17 cellular contexts compared by ENCODE assay signal in genomic region chr9:129221979-129222635, GRCh38. TPM values are rescaled to one million over a fixed set of nuclear protein-coding genes. Genes with fewer than 3 reads are reported as not detected.
DNase-seq lines count a peak whose midpoint lies in the region; ATAC-seq, FAIRE-seq and TF ChIP-seq lines count a peak whose summit lies in the region.
"Had no signal": no experiment of that assay in that cellular context is flagged by ENCODE, and none has a peak within 500 bp of the region (broad histone marks: within the 10 kb centered on the region; RNA-seq: fewer than 3 reads in every experiment).

No MANE protein-coding gene starts in this region.

- H3K14ac ChIP-seq in H1 (ENCODE audit: insufficient read length) (no peak overlapping the region), neuronal stem cell (ENCODE audit: low read length) (no peak overlapping the region)

- 0 out of 2 replicates have a peak overlapping the region, but pooled peaks have one; percentile 72 for H2BK15ac ChIP-seq in H1 (ENCODE audit: low read length)
- peak overlapping the region; percentile 2 for H2BK15ac ChIP-seq in neuronal stem cell (ENCODE audit: low read length)

- peak overlapping the region; percentile 65; the same call in 1 of the 2 replicates for H2AK5ac ChIP-seq in H1 (ENCODE audit: low read depth, low read length)
- H2AK5ac ChIP-seq in neuronal stem cell (ENCODE audit: low read depth, low read length), result no peak overlapping the region

- no peaks in the 10 kb centered on the region; the same call in none of the 2 replicates for H3K79me1 ChIP-seq in H1 (ENCODE audit: low read depth, low read length)
- H3K79me1 ChIP-seq in neuronal stem cell (ENCODE audit: low read depth, low read length), result no peaks in the 10 kb centered on the region

- H2AFZ ChIP-seq in KMS-11 (ENCODE audit: low read depth) (peak overlapping the region; percentile 55; the same call in 1 of the 2 replicates), H1 (ENCODE audit: low read length) (no peak overlapping the region), neuronal stem cell (ENCODE audit: low read length) (no peak overlapping the region)

- 69% methylated on average over 15 of the region's 15 CpGs; no CpG with 5 or more reads in 1 of the 2 experiments for WGBS in H1 (ENCODE audit: extremely low coverage in 1 of 2, insufficient coverage in 1 of 2, insufficient read length in 1 of 2, insufficient replicate concordance in 2 of 2, low coverage in 1 of 2, low lambda C conversion rate in 2 of 2, missing lambda C conversion rate in 1 of 2), 2 experiments
- WGBS in neuronal stem cell (ENCODE audit: extremely low coverage in 2 of 2, insufficient read length in 2 of 2, insufficient replicate concordance in 1 of 2), 2 donors, result no CpG with 5 or more reads among the region's 15 CpGs

- H3K23ac ChIP-seq in H1 (ENCODE audit: insufficient read length) (no peak overlapping the region), neuronal stem cell (ENCODE audit: low read depth, low read length, poor library complexity) (peak overlapping the region; percentile 35)

- H4K8ac ChIP-seq in H1 (ENCODE audit: extremely low read depth, insufficient read depth, low read length) (no peak overlapping the region; the same call in 1 of the 2 replicates), neuronal stem cell (ENCODE audit: low read depth, low read length) (no peak overlapping the region)

- H3K56ac ChIP-seq in H1 (replicated peaks; ENCODE audit: insufficient read length, low read depth, low read length), result no peak overlapping the region

- no peaks in the 10 kb centered on the region for H3K27me3 Mint-ChIP-seq in activated naive CD8-positive, alpha-beta T cell treated with anti-CD3 and anti-CD28 coated beads, Interleukin-2, amount 10 ng/mL, durations not matched to agents 7 days and 5 days
- no peaks in the 10 kb centered on the region for H3K27me3 Mint-ChIP-seq in activated naive CD8-positive, alpha-beta T cell treated with anti-CD3 and anti-CD28 coated beads for 36 hours

- H2BK5ac ChIP-seq in H1 (ENCODE audit: low read depth, low read length) (peak overlapping the region; percentile 60; the same call in 1 of the 2 replicates), neuronal stem cell (ENCODE audit: low read length) (no peak overlapping the region)

- in situ Hi-C loops in G401 (cut with HindIII; ENCODE audit: low sequenced_read_pairs), result no loop called here

- H3K9me3 Mint-ChIP-seq in activated naive CD8-positive, alpha-beta T cell treated with anti-CD3 and anti-CD28 coated beads, Interleukin-2, amount 10 ng/mL, durations not matched to agents 7 days and 5 days, result no peaks in the 10 kb centered on the region
- no peaks in the 10 kb centered on the region for H3K9me3 Mint-ChIP-seq in activated naive CD8-positive, alpha-beta T cell treated with anti-CD3 and anti-CD28 coated beads for 36 hours

- H3K23me2 ChIP-seq in H1 (ENCODE audit: low read depth, low read length), result peaks cover 3% of the 10 kb centered on the region; the same call in 1 of the 2 replicates

- no peaks in the 10 kb centered on the region for H3K9me3 ChIP-seq in H1 (ENCODE audit: insufficient read depth in 2 of 2, low read depth in 1 of 2, low read length in 1 of 2)
- H3K9me3 ChIP-seq in neuronal stem cell (replicated peaks in 1 of 2; ENCODE audit: control insufficient read depth in 2 of 2, insufficient read depth in 1 of 2, low read depth in 1 of 2, low read length in 2 of 2), result no peaks in the 10 kb centered on the region
- H3K9me3 ChIP-seq: SK-N-SH had no signal

- peak overlapping the region; percentile 81 for H3K27ac ChIP-seq in KMS-11
- H3K27ac ChIP-seq in H1 (ENCODE audit: low read depth, low read length), result peak overlapping the region; percentile 9; the same call in 1 of the 2 replicates
- H3K27ac ChIP-seq in neuronal stem cell (replicated peaks; ENCODE audit: low read length), result no peak overlapping the region

- CTCF ChIA-PET in H1 (lab: Charles Lee; ENCODE audit: partially characterized antibody), result interaction anchor here (0.6 to 3.7 kb wide), 12 partner anchors 9 to 543 kb away, joined by 3 to 16 read pairs (median 4); no protein-coding TSS in a partner anchor

- ATAC-seq in activated naive CD8-positive, alpha-beta T cell treated with anti-CD3 and anti-CD28 coated beads, Interleukin-2, amount 10 ng/mL, durations not matched to agents 7 days and 5 days (ENCODE audit: low read depth), result no peak
- ATAC-seq: PC-3 had no signal

- peak overlapping the region; percentile 6 for H4K91ac ChIP-seq in H1 (replicated peaks; ENCODE audit: insufficient read length, low read length)
- H4K91ac ChIP-seq in neuronal stem cell (ENCODE audit: low read depth, low read length, poor library complexity), result no peak overlapping the region

- H3K4me1 ChIP-seq in KMS-11 (ENCODE audit: low read depth, poor library complexity, severe bottlenecking) (peaks cover 37% of the 10 kb centered on the region), H1 (replicated peaks in 1 of 4; ENCODE audit: control insufficient read depth in 3 of 4, insufficient read depth in 4 of 4, low read length in 3 of 4) (peaks cover 0 to 26% (median 17%) of the 10 kb centered on the region in 4 experiments; a peak in 6 of 7 replicates), neuronal stem cell (ENCODE audit: control insufficient read depth in 2 of 2, insufficient read depth in 1 of 2, low read depth in 1 of 2, low read length in 2 of 2) (peaks cover 26 to 27% of the 10 kb centered on the region in 2 donors)

- no peak for TF ChIP-seq RAD21 in H1 (IDR thresholded peaks at IDR 0.05 in 1 of 2, conservative IDR thresholded peaks at IDR 0.05 in 1 of 2; ENCODE audit: low read depth in 2 of 2, low read length in 2 of 2)

- H4K20me1 ChIP-seq in KMS-11 (ENCODE audit: insufficient read depth), result no peaks in the 10 kb centered on the region
- peaks cover 0 to 5% of the 10 kb centered on the region in 2 experiments for H4K20me1 ChIP-seq in H1 (replicated peaks in 1 of 2; ENCODE audit: control insufficient read depth in 1 of 2, insufficient read depth in 2 of 2, low read length in 2 of 2)

- H3K4me3 ChIP-seq in KMS-11 (IDR thresholded peaks at IDR 0.05; ENCODE audit: insufficient read depth, low read depth, low read length) (no peak overlapping the region), H1 (ENCODE audit: extremely low read depth in 1 of 4, insufficient read depth in 2 of 4, low read depth in 3 of 4, low read length in 4 of 4) (no peak overlapping the region), neuronal stem cell (ENCODE audit: low read length in 2 of 2) (no peak overlapping the region)
- H3K4me3 ChIP-seq: GM12878 had no signal

- POLR2A ChIA-PET in activated naive CD8-positive, alpha-beta T cell treated with anti-CD3 and anti-CD28 coated beads, Interleukin-2, amount 10 ng/mL, durations not matched to agents 7 days and 5 days (lab: Charles Lee), result interaction anchor here (0.6 to 1.4 kb wide), 5 partner anchors 15 to 99 kb away, joined by 3 to 22 read pairs (median 5); partner anchors contain the start of gene IER5L
- POLR2A ChIA-PET in H1 (lab: Charles Lee; ENCODE audit: partially characterized antibody), result interaction anchor here (0.7 to 3.7 kb wide), 13 partner anchors 10 to 335 kb away, joined by 3 to 17 read pairs (median 4); partner anchors contain the start of gene IER5L

- peak overlapping the region; percentile 52; the same call in 1 of the 2 replicates for H3K9ac ChIP-seq in KMS-11
- no peak overlapping the region for H3K9ac ChIP-seq in H1 (replicated peaks in 1 of 4; ENCODE audit: extremely low read depth in 1 of 4, low read depth in 3 of 4, low read length in 3 of 4)
- no peak overlapping the region for H3K9ac ChIP-seq in neuronal stem cell (ENCODE audit: low read depth, low read length, poor library complexity)
- H3K9ac ChIP-seq: SK-N-SH had no signal

- no peaks in the 10 kb centered on the region for H3K36me3 Mint-ChIP-seq in activated naive CD8-positive, alpha-beta T cell treated with anti-CD3 and anti-CD28 coated beads, Interleukin-2, amount 10 ng/mL, durations not matched to agents 7 days and 5 days
- no peaks in the 10 kb centered on the region for H3K36me3 Mint-ChIP-seq in activated naive CD8-positive, alpha-beta T cell treated with anti-CD3 and anti-CD28 coated beads for 36 hours
- H3K36me3 Mint-ChIP-seq: CD14-positive monocyte had no signal

- H2BK120ac ChIP-seq in H1 (replicated peaks; ENCODE audit: low read depth, low read length) (no peak overlapping the region), neuronal stem cell (ENCODE audit: low read depth, low read length) (peak overlapping the region; percentile 1)

- no peak overlapping the region for H4K5ac ChIP-seq in H1 (ENCODE audit: insufficient read length, low read depth, low read length)

- H3K4me2 ChIP-seq in KMS-11 (peak overlapping the region; percentile 98), H1 (ENCODE audit: insufficient read depth in 1 of 2, low read depth in 2 of 2, low read length in 2 of 2) (peak overlapping the region in 1 of 2 experiments; percentile 41; a peak in 1 of 4 replicates), neuronal stem cell (ENCODE audit: insufficient read depth, low read length, poor library complexity, severe bottlenecking) (no peak overlapping the region)
- H3K4me2 ChIP-seq: SK-N-SH had no signal

- H2BK12ac ChIP-seq in H1 (ENCODE audit: low read depth, low read length) (peak overlapping the region; percentile 77; the same call in 1 of the 2 replicates), neuronal stem cell (ENCODE audit: low read length) (no peak overlapping the region)

- no peak for DNase-seq in activated naive CD8-positive, alpha-beta T cell treated with anti-CD3 and anti-CD28 coated beads, Interleukin-2, amount 10 ng/mL, durations not matched to agents 7 days and 5 days
- DNase-seq in activated naive CD8-positive, alpha-beta T cell treated with anti-CD3 and anti-CD28 coated beads for 36 hours, result no peak
- DNase-seq in H1 (ENCODE audit: low read depth in 1 of 2, low spot score in 2 of 2) (peak in 1 of 2 experiments; percentile 75), neuronal stem cell (ENCODE audit: low spot score) (no peak), RCC 7860 (ENCODE audit: low spot score) (no peak), EL (no peak), G401 (ENCODE audit: low spot score) (no peak)
- DNase-seq: DMS53, NCI-H1092 treated with DMSO at 0.1 percent for 48 hours, NCI-H1694, NCI-H69, PC-3, SK-N-SH had no signal

- TF ChIP-seq POLR2A in H1 (IDR thresholded peaks at IDR 0.05; ENCODE audit: control extremely low read depth in 1 of 2, low read depth in 2 of 2, low read length in 2 of 2), result no peak

- H3K18ac ChIP-seq in H1 (ENCODE audit: extremely low read depth, low read length) (no peak overlapping the region; the same call in 1 of the 2 replicates), neuronal stem cell (ENCODE audit: low read length) (peak overlapping the region; percentile 6)

- H3K27me3 ChIP-seq in KMS-11 (ENCODE audit: insufficient read depth, low read depth) (no peaks in the 10 kb centered on the region), H1 (replicated peaks in 1 of 4; ENCODE audit: control insufficient read depth in 3 of 4, extremely low read depth in 1 of 4, insufficient read depth in 3 of 4, low read length in 3 of 4) (no peaks in the 10 kb centered on the region; a peak in 1 of 7 replicates), neuronal stem cell (ENCODE audit: control insufficient read depth in 3 of 3, insufficient read depth in 3 of 3, low read depth in 1 of 3, low read length in 3 of 3) (no peaks in the 10 kb centered on the region)

- TF ChIP-seq CTCF in KMS-11 (conservative IDR thresholded peaks at IDR 0.05; ENCODE audit: low read depth, low read length) (no peak), H1 (IDR thresholded peaks at IDR 0.05; ENCODE audit: control extremely low read depth in 1 of 3, insufficient read depth in 1 of 3, low read depth in 1 of 3, low read length in 3 of 3) (no peak)

- FAIRE-seq in H1 (lab: Jason Lieb, UNC) (no peak), RCC 7860 (lab: Jason Lieb, UNC) (no peak)
- FAIRE-seq: GM12878, HTR-8/SVneo had no signal

- TF ChIP-seq EP300 in H1 (IDR thresholded peaks at IDR 0.05; ENCODE audit: borderline replicate concordance in 1 of 2, low read depth in 2 of 2, low read length in 2 of 2), result no peak

- 0 out of 2 replicates have a peak overlapping the region, but pooled peaks have one; percentile 61 for H2BK20ac ChIP-seq in H1 (ENCODE audit: low read length)

- peak overlapping the region; percentile 75 for H3K27ac Mint-ChIP-seq in activated naive CD8-positive, alpha-beta T cell treated with anti-CD3 and anti-CD28 coated beads, Interleukin-2, amount 10 ng/mL, durations not matched to agents 7 days and 5 days
- no peak overlapping the region for H3K27ac Mint-ChIP-seq in activated naive CD8-positive, alpha-beta T cell treated with anti-CD3 and anti-CD28 coated beads for 36 hours
- H3K27ac Mint-ChIP-seq: CD14-positive monocyte had no signal

- H3K4me3 Mint-ChIP-seq in activated naive CD8-positive, alpha-beta T cell treated with anti-CD3 and anti-CD28 coated beads, Interleukin-2, amount 10 ng/mL, durations not matched to agents 7 days and 5 days, result no peak overlapping the region
- no peak overlapping the region for H3K4me3 Mint-ChIP-seq in activated naive CD8-positive, alpha-beta T cell treated with anti-CD3 and anti-CD28 coated beads for 36 hours
- H3K4me3 Mint-ChIP-seq: CD14-positive monocyte had no signal

- no peaks in the 10 kb centered on the region for H3K36me3 ChIP-seq in KMS-11 (ENCODE audit: insufficient read depth)
- no peaks in the 10 kb centered on the region for H3K36me3 ChIP-seq in H1 (ENCODE audit: control insufficient read depth in 2 of 4, insufficient read depth in 4 of 4, low read length in 3 of 4)
- H3K36me3 ChIP-seq in neuronal stem cell (replicated peaks in 1 of 2; ENCODE audit: control insufficient read depth in 2 of 2, insufficient read depth in 2 of 2, low read length in 2 of 2), result no peaks in the 10 kb centered on the region

- peaks cover 40% of the 10 kb centered on the region for H3K4me1 Mint-ChIP-seq in activated naive CD8-positive, alpha-beta T cell treated with anti-CD3 and anti-CD28 coated beads, Interleukin-2, amount 10 ng/mL, durations not matched to agents 7 days and 5 days
- H3K4me1 Mint-ChIP-seq in activated naive CD8-positive, alpha-beta T cell treated with anti-CD3 and anti-CD28 coated beads for 36 hours, result peaks cover 30% of the 10 kb centered on the region

- peak overlapping the region; percentile 65 for H3K4ac ChIP-seq in H1 (replicated peaks; ENCODE audit: insufficient read length, low read depth, low read length)
- no peak overlapping the region for H3K4ac ChIP-seq in neuronal stem cell (ENCODE audit: low read length)

- H3K79me2 ChIP-seq in KMS-11 (ENCODE audit: insufficient read depth, low read depth) (no peaks in the 10 kb centered on the region), H1 (ENCODE audit: control insufficient read depth in 1 of 2, insufficient read depth in 2 of 2, low read length in 2 of 2) (no peaks in the 10 kb centered on the region)

RNA-seq across cellular contexts. Expression of gene IER5L, which starts 44.0 kb away (rescaled TPM):
- 1 to 10 TPM; 8.6 to 8.8 TPM for total RNA-seq in activated naive CD8-positive, alpha-beta T cell treated with anti-CD3 and anti-CD28 coated beads, Interleukin-2, amount 10 ng/mL, durations not matched to agents 7 days and 5 days
- total RNA-seq in activated naive CD8-positive, alpha-beta T cell treated with anti-CD3 and anti-CD28 coated beads for 36 hours, result 1 to 10 TPM; 1.1 to 1.2 TPM
- 1.0 and 1.2 TPM in 2 replicates for total RNA-seq in H1 (2021; fragmentation: NEBNext Ultra II Directional; extraction: Animal tissue kit (Norgen Biotek cat#: 25700))
- polyA plus RNA-seq in H1 (2011; rRNA removed), result 0.65 and 0.96 TPM in 2 replicates
- 0.62 TPM for polyA plus RNA-seq in H1 (2011; cell fraction: cytosol; rRNA removed)
- 1.7 TPM for polyA plus RNA-seq in H1 (2011; cell fraction: nucleus; rRNA removed)
- polyA plus RNA-seq in H1 (2012, experiment 1 of 2), result 0.25 to 0.47 TPM (median 0.34 TPM) in 4 replicates
- polyA plus RNA-seq in H1 (2012, experiment 2 of 2), result 0.16 TPM
- 0.36 TPM for polyA plus RNA-seq in H1 (2013, experiment 1 of 2)
- 0.48 TPM for polyA plus RNA-seq in H1 (2013, experiment 2 of 2)
- 0.22 and 0.27 TPM in 2 replicates for polyA minus RNA-seq in H1 (2011; rRNA and poly(A)+ RNA removed)
- polyA minus RNA-seq in H1 (2011; cell fraction: cytosol; rRNA and poly(A)+ RNA removed), result 0.66 TPM
- polyA minus RNA-seq in H1 (2011; cell fraction: nucleus; rRNA and poly(A)+ RNA removed), result 6.8 TPM
- 15.9 TPM for polyA plus RNA-seq in neuronal stem cell (2013, experiment 1 of 2)
- 15.2 TPM for polyA plus RNA-seq in neuronal stem cell (2013, experiment 2 of 2)
- total RNA-seq in G401 (2014; rRNA removed; shearing (Covaris generic)), result 92.7 and 121 TPM in 2 replicates
